In the genomic region with DNA sequence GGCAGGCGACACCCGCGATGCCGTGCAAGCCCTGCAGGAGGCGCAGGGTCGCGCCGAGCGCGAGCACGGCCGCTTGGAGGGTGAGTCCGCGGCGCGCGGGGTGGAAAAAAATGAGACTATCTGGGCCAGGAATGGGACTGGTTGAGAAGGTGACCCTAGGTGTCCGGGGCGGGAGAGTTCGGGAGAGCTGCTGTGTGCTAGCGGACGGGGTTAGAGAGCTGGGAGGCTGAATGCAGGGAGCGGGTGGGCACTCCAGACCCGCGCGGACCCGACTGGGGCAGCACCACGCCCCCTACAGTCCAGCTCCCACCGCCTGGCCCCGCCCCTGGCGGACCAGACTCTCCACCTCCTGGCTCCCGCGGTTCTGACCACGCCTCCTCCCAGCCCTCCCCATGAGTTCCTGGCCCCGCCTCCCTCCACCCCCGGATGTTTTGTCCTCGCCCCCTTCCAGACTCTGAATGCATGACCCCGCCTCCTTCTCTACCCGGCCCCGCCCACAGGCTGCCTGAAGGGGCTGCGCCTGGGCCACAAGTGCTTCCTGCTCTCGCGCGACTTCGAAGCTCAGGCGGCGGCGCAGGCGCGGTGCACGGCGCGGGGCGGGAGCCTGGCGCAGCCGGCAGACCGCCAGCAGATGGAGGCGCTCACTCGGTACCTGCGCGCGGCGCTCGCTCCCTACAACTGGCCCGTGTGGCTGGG, we compare ENCODE assay signal across 8 cellular contexts. TPM values are rescaled to one million over a fixed set of nuclear protein-coding genes. Genes with fewer than 3 reads are reported as not detected.
A peak's percentile ranks its signal among the peaks of the same experiment; 100 is the strongest.
DNase-seq lines count a peak whose midpoint lies in the region; ATAC-seq and TF ChIP-seq lines count a peak whose summit lies in the region.

No MANE protein-coding gene starts in this region.

- H3K36me3 Mint-ChIP-seq in activated T-cell treated with anti-CD3 and anti-CD28 coated beads, Interleukin-2, amount 50 U/mL, for 72 hours (ENCODE audit: insufficient read depth in 2 of 2) = no peaks in the 10 kb centered on the region

- H3K27me3 Mint-ChIP-seq in activated T-cell treated with anti-CD3 and anti-CD28 coated beads, Interleukin-2, amount 50 U/mL, for 72 hours (ENCODE audit: low read depth) = peaks cover 43% of the 10 kb centered on the region

- H3K27ac ChIP-seq in BLaER1 (peak overlapping the region; percentile 98), esophagus squamous epithelium (peak overlapping the region; percentile 71 to 84 (median 76))

- peak; percentile 74 for ATAC-seq in GM19397 (IDR thresholded peaks at IDR 0.05; ENCODE audit: unreplicated experiment)
- peak; percentile 82 to 83 for ATAC-seq in activated T-cell treated with anti-CD3 and anti-CD28 coated beads, Interleukin-2, amount 50 U/mL, for 72 hours (replicated peaks in 1 of 2)

- no peaks in the 10 kb centered on the region for H3K9me3 Mint-ChIP-seq in activated T-cell treated with anti-CD3 and anti-CD28 coated beads, Interleukin-2, amount 50 U/mL, for 72 hours

- TF ChIP-seq POLR2A in esophagus squamous epithelium (IDR thresholded peaks at IDR 0.05) = peak in 2 of 4 donors; percentile 24 to 72

- DNase-seq in HS-5 (ENCODE audit: low read depth) (peak; percentile 97), OCI-M2 (lab: John Stamatoyannopoulos, UW; ENCODE audit: unreplicated experiment) (peak; percentile 99), esophagus squamous epithelium (lab: John Stamatoyannopoulos, UW) (peak; percentile 65), myocyte (ENCODE audit: low read depth) (peak; percentile 100)
- DNase-seq in activated T-cell treated with anti-CD3 and anti-CD28 coated beads, Interleukin-2, amount 50 U/mL, for 72 hours = peak; percentile 98 to 99
- peak; percentile 93 for DNase-seq in stimulated activated CD8-positive, alpha-beta memory T cell treated with anti-CD3 and anti-CD28 coated beads, Interleukin-7, amount 100 ng/mL, for 24 hours (ENCODE audit: low read depth)

- intact Hi-C loops in esophagus squamous epithelium (cut with DNase I) = no loop called here

- H3K27me3 ChIP-seq in BLaER1 = no peaks in the 10 kb centered on the region
- H3K27me3 ChIP-seq in esophagus squamous epithelium = peaks cover 0 to 89% (median 0%) of the 10 kb centered on the region in 4 donors

- peak overlapping the region; percentile 89 to 90 for H3K4me3 Mint-ChIP-seq in activated T-cell treated with anti-CD3 and anti-CD28 coated beads, Interleukin-2, amount 50 U/mL, for 72 hours

- H3K36me3 ChIP-seq in BLaER1 (peaks cover 27% of the 10 kb centered on the region), esophagus squamous epithelium (no peaks in the 10 kb centered on the region)

- H3K4me1 ChIP-seq in BLaER1 (peaks cover 70% of the 10 kb centered on the region), esophagus squamous epithelium (peaks cover 11 to 67% (median 28%) of the 10 kb centered on the region in 3 donors)

- TF ChIP-seq CTCF in esophagus squamous epithelium (IDR thresholded peaks at IDR 0.05) = peak; percentile 42 to 90 (median 72)

- H3K4me2 ChIP-seq in BLaER1 = peak overlapping the region; percentile 98

- 0% methylated on average over 8 of the region's 65 CpGs; no CpG with 5 or more reads in 1 of the 2 donors for WGBS in esophagus squamous epithelium, 2 donors

- H3K9ac ChIP-seq in BLaER1 = peak overlapping the region; percentile 95

- H3K27ac Mint-ChIP-seq in activated T-cell treated with anti-CD3 and anti-CD28 coated beads, Interleukin-2, amount 50 U/mL, for 72 hours = no peak overlapping the region

- H3K4me3 ChIP-seq in BLaER1 (peak overlapping the region; percentile 87), esophagus squamous epithelium (peak overlapping the region; percentile 55 to 74 (median 64))

- peaks cover 32% of the 10 kb centered on the region for H4K20me1 ChIP-seq in BLaER1

- no peaks in the 10 kb centered on the region for H3K9me3 ChIP-seq in BLaER1
- no peaks in the 10 kb centered on the region for H3K9me3 ChIP-seq in esophagus squamous epithelium

- H3K4me1 Mint-ChIP-seq in activated T-cell treated with anti-CD3 and anti-CD28 coated beads, Interleukin-2, amount 50 U/mL, for 72 hours (ENCODE audit: low read depth) = peaks cover 50% of the 10 kb centered on the region

RNA-seq across cellular contexts. Expression of gene CLEC11A, which starts 1.5 kb away (rescaled TPM):
- 1 to 10 TPM; 2.0 to 3.4 TPM for total RNA-seq in activated T-cell treated with anti-CD3 and anti-CD28 coated beads, Interleukin-2, amount 50 U/mL, for 72 hours
- total RNA-seq in esophagus squamous epithelium = 10 to 100 TPM in 1 of 4 donors, 1 to 10 TPM in 2, under 1 TPM in 1; 0.80 to 11.1 (median 3.9) TPM
- 35.5 and 39.1 TPM in 2 replicates for total RNA-seq in myocyte
- polyA plus RNA-seq in myocyte (2012) = 29.8 TPM

RNA-seq across cellular contexts. Expression of gene SHANK1, which starts 5.1 kb away (rescaled TPM):
- total RNA-seq in activated T-cell treated with anti-CD3 and anti-CD28 coated beads, Interleukin-2, amount 50 U/mL, for 72 hours = under 1 TPM in 1 of 2 donors, not detected in 1; 0.07 TPM
- total RNA-seq in esophagus squamous epithelium = under 1 TPM in 1 of 4 donors, not detected in 3; 0.06 TPM
- 32.3 and 38.1 TPM in 2 replicates for total RNA-seq in myocyte
- polyA plus RNA-seq in myocyte (2012) = 9.5 TPM

RNA-seq across cellular contexts. Expression of gene GPR32, which starts 45.6 kb away (rescaled TPM):
- not detected for total RNA-seq in activated T-cell treated with anti-CD3 and anti-CD28 coated beads, Interleukin-2, amount 50 U/mL, for 72 hours
- total RNA-seq in esophagus squamous epithelium (not detected), myocyte (not detected in 2 replicates)
- not detected for polyA plus RNA-seq in myocyte (2012)

Comparison
In these comparisons a context has a peak if more than half of its experiments do, and no peak if none do; other contexts are left out.
1. Peak in every context shown above with its lines: DNase-seq, ATAC-seq, H3K4me3 ChIP-seq and H3K27ac ChIP-seq.
2. RNA of gene SHANK1, which starts 5.1 kb away (total RNA-seq): 32.3 to 38.1 TPM in myocyte; 0.07 TPM in activated T-cell treated with anti-CD3 and anti-CD28 coated beads, Interleukin-2, amount 50 U/mL, for 72 hours and 0.06 TPM in esophagus squamous epithelium; every median in the first group is over 10 times any median in the second.